In the genomic region with DNA sequence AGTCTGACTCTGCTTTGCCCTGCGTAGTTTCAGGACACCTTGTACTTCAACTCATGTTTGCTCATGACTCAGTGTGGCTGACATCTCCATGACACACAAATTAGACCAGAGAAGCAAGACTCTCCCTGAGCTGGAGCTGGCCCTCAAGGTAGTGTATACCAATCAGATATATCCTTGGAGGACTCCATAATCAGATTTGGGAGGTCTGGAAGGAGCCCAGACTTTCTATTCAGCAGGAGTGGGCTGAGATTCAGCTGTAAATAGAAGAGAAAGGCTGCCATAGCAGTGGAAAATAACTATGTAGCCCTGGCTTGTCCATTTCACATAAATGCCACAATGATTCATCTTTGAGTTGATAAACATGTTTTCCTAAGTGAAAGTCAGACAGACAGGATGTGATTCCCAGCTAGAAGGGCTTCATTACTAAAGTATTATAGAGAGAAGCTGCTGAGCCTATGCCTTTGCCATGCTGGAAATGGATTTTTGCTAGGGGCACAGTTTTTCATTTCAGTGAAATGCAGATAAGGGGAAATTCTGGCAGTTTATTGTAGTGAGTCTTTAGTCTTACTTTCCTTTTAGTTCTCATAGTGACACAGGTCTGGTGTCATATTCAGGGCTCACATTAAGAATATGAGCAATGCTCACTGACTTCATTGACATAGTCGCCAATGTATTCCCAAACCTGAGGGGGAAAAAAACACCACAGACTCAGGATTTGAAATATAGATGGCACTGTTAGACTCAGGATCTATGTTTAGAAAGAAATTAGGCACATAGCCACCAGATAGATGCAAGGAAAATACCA, we compare ENCODE assay signal across 11 cellular contexts.
DNase-seq lines count a peak whose midpoint lies in the region; TF ChIP-seq lines count a peak whose summit lies in the region.
"Had no signal": no experiment of that assay in that cellular context is flagged by ENCODE, and none has a peak within 500 bp of the region (broad histone marks: within the 10 kb centered on the region; RNA-seq: fewer than 3 reads in every experiment).

No MANE protein-coding gene starts in this region.

- H3K4me1 ChIP-seq in MM.1S (ENCODE audit: low read length): peaks cover 53% of the 10 kb centered on the region
- H3K4me1 ChIP-seq: colonic mucosa had no signal

- H3K79me2 ChIP-seq in MM.1S (ENCODE audit: low read length): no peaks in the 10 kb centered on the region

- H3K27me3 ChIP-seq in MM.1S (replicated peaks; ENCODE audit: insufficient read depth, low read length) (no peaks in the 10 kb centered on the region), kidney epithelial cell (ENCODE audit: control insufficient read depth, insufficient read depth, low read length) (no peaks in the 10 kb centered on the region)
- H3K27me3 ChIP-seq: colonic mucosa had no signal

- H3K27ac ChIP-seq in MM.1S (ENCODE audit: low read length) (peak overlapping the region; percentile 17; the same call in 1 of the 2 replicates), temporal lobe (ENCODE audit: low read depth, low read length) (peak overlapping the region; percentile 75)
- H3K27ac ChIP-seq: colonic mucosa, VCaP had no signal

- no peak overlapping the region for H3K4me3 ChIP-seq in MM.1S (ENCODE audit: low read length)
- no peak overlapping the region for H3K4me3 ChIP-seq in kidney epithelial cell (ENCODE audit: low read depth, low read length)
- H3K4me3 ChIP-seq: colonic mucosa had no signal

- H3K9me2 ChIP-seq in MM.1S (replicated peaks; ENCODE audit: insufficient read depth, low read length): no peaks in the 10 kb centered on the region

- no peaks in the 10 kb centered on the region for H3K9me3 ChIP-seq in MM.1S (replicated peaks; ENCODE audit: insufficient read depth, low read length)
- H3K9me3 ChIP-seq: colonic mucosa had no signal

- TF ChIP-seq CTCF in MM.1S (IDR thresholded peaks at IDR 0.05; ENCODE audit: low read length): no peak
- TF ChIP-seq CTCF in kidney epithelial cell (IDR thresholded peaks at IDR 0.05; ENCODE audit: insufficient read depth, low read length, poor library complexity, severe bottlenecking): no peak

- H3K36me3 ChIP-seq in MM.1S (replicated peaks; ENCODE audit: insufficient read depth, low read length) (no peaks in the 10 kb centered on the region), kidney epithelial cell (ENCODE audit: control insufficient read depth, insufficient read depth, low read length) (no peaks in the 10 kb centered on the region)
- H3K36me3 ChIP-seq: colonic mucosa had no signal

- H3K4me2 ChIP-seq in MM.1S (ENCODE audit: low read depth, low read length): peak overlapping the region; percentile 36; the same call in 1 of the 2 replicates

- peak overlapping the region; percentile 42 for H2AFZ ChIP-seq in MM.1S (ENCODE audit: low read length)

- peaks cover 16% of the 10 kb centered on the region for H3F3A ChIP-seq in MM.1S (ENCODE audit: insufficient read depth, low read length)

- no peak overlapping the region for H3K9ac ChIP-seq in MM.1S (ENCODE audit: low read length)

- no peaks in the 10 kb centered on the region for H4K20me1 ChIP-seq in MM.1S (ENCODE audit: insufficient read depth, low read length)

- DNase-seq in MM.1S (no peak), astrocyte of the hippocampus (ENCODE audit: low read depth, low spot score) (peak; percentile 64), kidney epithelial cell (ENCODE audit: low read depth) (peak; percentile 48), NAMALWA (ENCODE audit: low spot score) (no peak), C1 segment of cervical spinal cord (lab: John Stamatoyannopoulos, UW) (no peak)
- no peak for DNase-seq in stimulated activated CD8-positive, alpha-beta memory T cell treated with anti-CD3 and anti-CD28 coated beads, Interleukin-4, amount 100 ng/mL, for 48 hours
- DNase-seq: colonic mucosa; NCI-H1436; stimulated activated CD4-positive, alpha-beta T cell treated with anti-CD3 and anti-CD28 coated beads, Interleukin-4, amount 100 ng/mL, for 24 hours had no signal

Comparison
In these comparisons a context has a peak if more than half of its experiments do, and no peak if none do; other contexts are left out.
1. DNase-seq: peak in astrocyte of the hippocampus (single experiment) and kidney epithelial cell (single experiment); none in MM.1S (single experiment), NAMALWA (single experiment), stimulated activated CD8-positive, alpha-beta memory T cell treated with anti-CD3 and anti-CD28 coated beads, Interleukin-4, amount 100 ng/mL, for 48 hours (single experiment) and C1 segment of cervical spinal cord (0 of 14).